In the genomic region with DNA sequence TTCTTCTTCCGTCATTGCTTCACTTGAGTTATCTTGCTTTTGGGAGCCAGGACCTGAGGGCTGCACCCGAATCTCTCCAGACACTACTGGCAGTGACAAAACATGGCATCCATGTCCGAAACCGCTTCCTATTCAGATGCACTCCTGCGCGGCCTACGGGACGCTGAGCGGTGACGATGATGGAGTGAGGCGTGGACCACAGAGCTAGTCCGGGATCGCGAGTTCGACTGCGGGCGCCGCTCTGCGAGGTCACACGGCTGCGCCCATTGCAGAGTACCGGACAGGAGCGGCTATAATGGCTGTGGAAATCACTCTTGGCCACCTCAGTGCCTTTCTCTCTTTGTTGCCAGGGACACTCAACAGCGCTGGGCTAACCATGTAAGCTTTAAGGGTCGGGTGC, we compare ENCODE assay signal across 34 cellular contexts.
"Had no signal": no experiment of that assay in that cellular context is flagged by ENCODE, and none has a peak within 500 bp of the region (broad histone marks: within the 10 kb centered on the region; RNA-seq: fewer than 3 reads in every experiment).

No MANE protein-coding gene starts in this region.

- H3K9me3 ChIP-seq: ascending aorta, breast epithelium had no signal

- H3K36me3 Mint-ChIP-seq: activated naive CD4-positive, alpha-beta T cell treated with anti-CD3 and anti-CD28 coated beads, Interleukin-2, amount 10 ng/mL, durations not matched to agents 7 days and 5 days; activated naive CD8-positive, alpha-beta T cell treated with anti-CD3 and anti-CD28 coated beads, Interleukin-2, amount 10 ng/mL, durations not matched to agents 7 days and 5 days; brain had no signal

- H3K4me3 ChIP-seq: ascending aorta, breast epithelium, cardiac muscle cell, coronary artery, dorsolateral prefrontal cortex had no signal

- DNase-seq: activated B cell treated with CpG ODN at 0.5 μM for 24 hours; activated CD4-positive, alpha-beta memory T cell treated with anti-CD3 and anti-CD28 coated beads, Interleukin-2, amount 10 ng/mL, durations not matched to agents 7 days and 5 days; activated CD4-positive, alpha-beta T cell treated with anti-CD3 and anti-CD28 coated beads for 36 hours; activated CD4-positive, alpha-beta T cell treated with anti-CD3 and anti-CD28 coated beads, Interleukin-2, amount 10 ng/mL, durations not matched to agents 24 days and 14 days; activated CD4-positive, alpha-beta T cell treated with anti-CD3 and anti-CD28 coated beads, Interleukin-2, amount 50 U/mL, for 4 hours; activated CD4-positive, CD25-positive, alpha-beta regulatory T cell treated with anti-CD3 and anti-CD28 coated beads, Interleukin-2, amount 50 U/mL, for 72 hours; activated CD8-positive, alpha-beta memory T cell treated with anti-CD3 and anti-CD28 coated beads, Interleukin-2, amount 50 U/mL, for 48 hours; activated gamma-delta T cell; activated naive CD4-positive, alpha-beta T cell; activated naive CD4-positive, alpha-beta T cell treated with anti-CD3 and anti-CD28 coated beads, Interleukin-2, amount 10 ng/mL, durations not matched to agents 7 days and 5 days; activated naive CD8-positive, alpha-beta T cell treated with anti-CD3 and anti-CD28 coated beads, Interleukin-2, amount 10 ng/mL, durations not matched to agents 7 days and 5 days; activated T-cell treated with anti-CD3 and anti-CD28 coated beads for 4 hours; activated T-cell treated with anti-CD3 and anti-CD28 coated beads, Interleukin-2, amount 50 U/mL, for 24 hours; activated T-cell treated with anti-CD3 and anti-CD28 coated beads, Interleukin-2, amount 50 U/mL, for 72 hours; central memory CD4-positive, alpha-beta T cell; cerebellar nuclear complex; dorsolateral prefrontal cortex; effector memory CD4-positive, alpha-beta T cell; endodermal cell; foreskin fibroblast; head of caudate nucleus; T-helper 17 cell; T1000; WERI-Rb-1 had no signal

- H3K27ac ChIP-seq: ascending aorta, breast epithelium, cardiac muscle cell, coronary artery, dorsolateral prefrontal cortex, WERI-Rb-1 had no signal

- H3K4me3 Mint-ChIP-seq: activated B cell treated with CpG ODN at 0.5 μM for 24 hours; activated CD4-positive, alpha-beta memory T cell treated with anti-CD3 and anti-CD28 coated beads, Interleukin-2, amount 10 ng/mL, durations not matched to agents 7 days and 5 days; activated CD4-positive, alpha-beta T cell treated with anti-CD3 and anti-CD28 coated beads for 36 hours; activated CD4-positive, alpha-beta T cell treated with anti-CD3 and anti-CD28 coated beads, Interleukin-2, amount 10 ng/mL, durations not matched to agents 24 days and 14 days; activated naive CD4-positive, alpha-beta T cell treated with anti-CD3 and anti-CD28 coated beads, Interleukin-2, amount 10 ng/mL, durations not matched to agents 7 days and 5 days; activated naive CD8-positive, alpha-beta T cell treated with anti-CD3 and anti-CD28 coated beads, Interleukin-2, amount 10 ng/mL, durations not matched to agents 7 days and 5 days; activated T-cell treated with anti-CD3 and anti-CD28 coated beads, Interleukin-2, amount 50 U/mL, for 24 hours; activated T-cell treated with anti-CD3 and anti-CD28 coated beads, Interleukin-2, amount 50 U/mL, for 72 hours; brain; dendritic cell treated with granulocyte-macrophage colony-stimulating factor and Interleukin-4, amounts not matched to agents 40 ng/mL and 50 ng/mL, for 4 days; endodermal cell; T-helper 17 cell; T-helper 2 cell treated with Interferon-gamma antibody and Interleukin-4, amounts not matched to agents 5 μg/mL and 100 μg/mL, for 36 hours had no signal

- ATAC-seq: activated CD4-positive, alpha-beta T cell treated with anti-CD3 and anti-CD28 coated beads for 36 hours; activated naive CD4-positive, alpha-beta T cell treated with anti-CD3 and anti-CD28 coated beads, Interleukin-2, amount 50 U/mL, for 72 hours; activated T-cell treated with anti-CD3 and anti-CD28 coated beads, Interleukin-2, amount 50 U/mL, for 72 hours; esophagus mucosa; T-helper 17 cell had no signal

- H3K27me3 ChIP-seq: ascending aorta, breast epithelium, cardiac muscle cell, dorsolateral prefrontal cortex had no signal

- H3K36me3 ChIP-seq: ascending aorta, breast epithelium, cardiac muscle cell, WERI-Rb-1 had no signal

- H3K4me1 ChIP-seq: ascending aorta, breast epithelium had no signal

- H3K27me3 Mint-ChIP-seq: activated B cell treated with CpG ODN at 0.5 μM for 24 hours; activated CD4-positive, alpha-beta memory T cell treated with anti-CD3 and anti-CD28 coated beads, Interleukin-2, amount 10 ng/mL, durations not matched to agents 7 days and 5 days; activated CD4-positive, alpha-beta T cell treated with anti-CD3 and anti-CD28 coated beads for 36 hours; activated CD4-positive, alpha-beta T cell treated with anti-CD3 and anti-CD28 coated beads, Interleukin-2, amount 10 ng/mL, durations not matched to agents 24 days and 14 days; activated naive CD4-positive, alpha-beta T cell treated with anti-CD3 and anti-CD28 coated beads, Interleukin-2, amount 10 ng/mL, durations not matched to agents 7 days and 5 days; activated naive CD8-positive, alpha-beta T cell treated with anti-CD3 and anti-CD28 coated beads, Interleukin-2, amount 10 ng/mL, durations not matched to agents 7 days and 5 days; activated T-cell treated with anti-CD3 and anti-CD28 coated beads, Interleukin-2, amount 50 U/mL, for 24 hours; dendritic cell treated with granulocyte-macrophage colony-stimulating factor and Interleukin-4, amounts not matched to agents 40 ng/mL and 50 ng/mL, for 4 days; T-helper 17 cell had no signal

- H3K27ac Mint-ChIP-seq: activated B cell treated with CpG ODN at 0.5 μM for 24 hours; activated CD4-positive, alpha-beta memory T cell treated with anti-CD3 and anti-CD28 coated beads, Interleukin-2, amount 10 ng/mL, durations not matched to agents 7 days and 5 days; activated CD4-positive, alpha-beta T cell treated with anti-CD3 and anti-CD28 coated beads for 36 hours; activated CD4-positive, alpha-beta T cell treated with anti-CD3 and anti-CD28 coated beads, Interleukin-2, amount 10 ng/mL, durations not matched to agents 24 days and 14 days; activated naive CD4-positive, alpha-beta T cell treated with anti-CD3 and anti-CD28 coated beads, Interleukin-2, amount 10 ng/mL, durations not matched to agents 7 days and 5 days; activated naive CD8-positive, alpha-beta T cell treated with anti-CD3 and anti-CD28 coated beads, Interleukin-2, amount 10 ng/mL, durations not matched to agents 7 days and 5 days; activated T-cell treated with anti-CD3 and anti-CD28 coated beads, Interleukin-2, amount 50 U/mL, for 24 hours; activated T-cell treated with anti-CD3 and anti-CD28 coated beads, Interleukin-2, amount 50 U/mL, for 72 hours; brain; dendritic cell treated with granulocyte-macrophage colony-stimulating factor and Interleukin-4, amounts not matched to agents 40 ng/mL and 50 ng/mL, for 4 days; endodermal cell; T-helper 17 cell; T-helper 2 cell treated with Interferon-gamma antibody and Interleukin-4, amounts not matched to agents 5 μg/mL and 100 μg/mL, for 36 hours had no signal

- H3K9me3 Mint-ChIP-seq: activated B cell treated with CpG ODN at 0.5 μM for 24 hours; activated CD4-positive, alpha-beta T cell treated with anti-CD3 and anti-CD28 coated beads, Interleukin-2, amount 10 ng/mL, durations not matched to agents 24 days and 14 days; endodermal cell had no signal

- H3K4me1 Mint-ChIP-seq: activated B cell treated with CpG ODN at 0.5 μM for 24 hours; activated CD4-positive, alpha-beta memory T cell treated with anti-CD3 and anti-CD28 coated beads, Interleukin-2, amount 10 ng/mL, durations not matched to agents 7 days and 5 days; activated CD4-positive, alpha-beta T cell treated with anti-CD3 and anti-CD28 coated beads for 36 hours; activated CD4-positive, alpha-beta T cell treated with anti-CD3 and anti-CD28 coated beads, Interleukin-2, amount 10 ng/mL, durations not matched to agents 24 days and 14 days; activated naive CD4-positive, alpha-beta T cell treated with anti-CD3 and anti-CD28 coated beads, Interleukin-2, amount 10 ng/mL, durations not matched to agents 7 days and 5 days; activated naive CD8-positive, alpha-beta T cell treated with anti-CD3 and anti-CD28 coated beads, Interleukin-2, amount 10 ng/mL, durations not matched to agents 7 days and 5 days; endodermal cell; T-helper 17 cell had no signal

- FAIRE-seq: frontal cortex had no signal
